ENCODE assay signal across 9 cellular contexts in genomic region chr6:74840953-74841352, GRCh38.
"Had no signal": no experiment of that assay in that cellular context is flagged by ENCODE, and none has a peak within 500 bp of the region (broad histone marks: within the 10 kb centered on the region; RNA-seq: fewer than 3 reads in every experiment).

No MANE protein-coding gene starts in this region.

- ATAC-seq: activated CD4-positive, alpha-beta T cell treated with anti-CD3 and anti-CD28 coated beads for 36 hours; activated CD4-positive, CD25-positive, alpha-beta regulatory T cell treated with anti-CD3 and anti-CD28 coated beads, Interleukin-2, amount 50 U/mL, for 24 hours; activated CD8-positive, alpha-beta memory T cell treated with anti-CD3 and anti-CD28 coated beads, Interleukin-2, amount 10 ng/mL, durations not matched to agents 7 days and 5 days; activated CD8-positive, alpha-beta T cell treated with anti-CD3 and anti-CD28 coated beads for 36 hours; activated CD8-positive, alpha-beta T cell treated with anti-CD3 and anti-CD28 coated beads, Interleukin-2, amount 10 ng/mL, durations not matched to agents 7 days and 5 days; T-helper 17 cell; WTC11 had no signal

- H3K36me3 ChIP-seq: WERI-Rb-1 had no signal

- H3K27ac ChIP-seq: VCaP, WERI-Rb-1 had no signal
